ENCODE assay signal across 9 cellular contexts in genomic region chr17:44094701-44095387, GRCh38. TPM values are rescaled to one million over a fixed set of nuclear protein-coding genes. Genes with fewer than 3 reads are reported as not detected.
DNase-seq lines count a peak whose midpoint lies in the region; ATAC-seq and TF ChIP-seq lines count a peak whose summit lies in the region.
"Had no signal": no experiment of that assay in that cellular context is flagged by ENCODE, and none has a peak within 500 bp of the region (broad histone marks: within the 10 kb centered on the region; RNA-seq: fewer than 3 reads in every experiment).

No MANE protein-coding gene starts in this region.

- H3K4me1 ChIP-seq in KMS-11 (ENCODE audit: low read depth, poor library complexity, severe bottlenecking) = peaks cover 43% of the 10 kb centered on the region
- peaks cover 35% of the 10 kb centered on the region for H3K4me1 ChIP-seq in mesodermal cell (ENCODE audit: control insufficient read depth, insufficient read depth, low read length, poor library complexity, severe bottlenecking)
- peaks cover 32 to 41% of the 10 kb centered on the region in 2 donors for H3K4me1 ChIP-seq in thyroid gland

- H3K27me3 ChIP-seq in KMS-11 (ENCODE audit: insufficient read depth, low read depth) = no peaks in the 10 kb centered on the region
- no peaks in the 10 kb centered on the region for H3K27me3 ChIP-seq in thyroid gland

- no peaks in the 10 kb centered on the region for H4K20me1 ChIP-seq in KMS-11 (ENCODE audit: insufficient read depth)

- intact Hi-C loops in thyroid gland (cut with DNase I) = no loop called here

- TF ChIP-seq POLR2A in thyroid gland (IDR thresholded peaks at IDR 0.05) = no peak

- H3K4me3 ChIP-seq in KMS-11 (IDR thresholded peaks at IDR 0.05; ENCODE audit: insufficient read depth, low read depth, low read length) (no peak overlapping the region), mesodermal cell (ENCODE audit: extremely low read depth, insufficient read depth, low read length, poor library complexity, severe bottlenecking) (no peak overlapping the region), thyroid gland (replicated peaks in 1 of 3) (no peak overlapping the region)

- no peak for ATAC-seq in HG02571 (IDR thresholded peaks at IDR 0.05; ENCODE audit: unreplicated experiment)
- no peak for ATAC-seq in HG02981 (IDR thresholded peaks at IDR 0.05; ENCODE audit: unreplicated experiment)

- H3K27ac ChIP-seq in KMS-11 = 0 out of 2 replicates have a peak overlapping the region, but pooled peaks have one; percentile 2
- H3K27ac ChIP-seq in caudate nucleus (ENCODE audit: low read depth, low read length) = peak overlapping the region; percentile 89
- H3K27ac ChIP-seq in mesodermal cell (ENCODE audit: low read depth, low read length, severe bottlenecking) = peak overlapping the region; percentile 99
- peak overlapping the region in 2 of 3 donors; percentile 83 to 89 for H3K27ac ChIP-seq in thyroid gland

- H3K36me3 ChIP-seq in KMS-11 (ENCODE audit: insufficient read depth) (peaks cover 8% of the 10 kb centered on the region; the same call in 1 of the 2 replicates), mesodermal cell (ENCODE audit: control insufficient read depth, insufficient read depth, low read length) (peaks cover 38% of the 10 kb centered on the region), thyroid gland (peaks cover 31 to 36% of the 10 kb centered on the region in 2 donors)

- H3K79me2 ChIP-seq in KMS-11 (ENCODE audit: insufficient read depth, low read depth) = peaks cover 15% of the 10 kb centered on the region; the same call in 1 of the 2 replicates

- DNase-seq in caudate nucleus (lab: John Stamatoyannopoulos, UW) = no peak
- no peak for DNase-seq in thyroid gland
- DNase-seq in NCI-H1105 treated with DMSO at 0.1 percent for 48 hours (lab: John Stamatoyannopoulos, UW) = no peak
- DNase-seq: activated CD4-positive, alpha-beta T cell treated with anti-CD3 and anti-CD28 coated beads for 36 hours; activated naive CD4-positive, alpha-beta T cell treated with anti-CD3 and anti-CD28 coated beads, Interleukin-2, amount 10 ng/mL, durations not matched to agents 7 days and 5 days had no signal

- peak overlapping the region; percentile 7; the same call in 1 of the 2 replicates for H3K4me2 ChIP-seq in KMS-11

- TF ChIP-seq CTCF in KMS-11 (conservative IDR thresholded peaks at IDR 0.05; ENCODE audit: low read depth, low read length) (no peak), thyroid gland (IDR thresholded peaks at IDR 0.05) (no peak)

- WGBS in mesodermal cell (ENCODE audit: insufficient coverage in 2 of 2), 2 experiments = 94 to 98% methylated on average over 3 to 4 of the region's 8 CpGs
- 88 to 90% methylated on average over 8 of the region's 8 CpGs for WGBS in thyroid gland, 2 donors

- H3K9me3 ChIP-seq in mesodermal cell (ENCODE audit: control insufficient read depth, low read length) (no peaks in the 10 kb centered on the region), thyroid gland (no peaks in the 10 kb centered on the region)

- H3K9ac ChIP-seq in KMS-11 = no peak overlapping the region

- no peak overlapping the region for H2AFZ ChIP-seq in KMS-11 (ENCODE audit: low read depth)

RNA-seq across cellular contexts. Expression of gene G6PC3, which starts 24.3 kb away (rescaled TPM):
- 113 TPM for polyA plus RNA-seq in mesodermal cell (2013, experiment 1 of 2)
- 95.1 TPM for polyA plus RNA-seq in mesodermal cell (2013, experiment 2 of 2)
- total RNA-seq in thyroid gland = 100 to 1,000 TPM in 2 of 4 donors, 10 to 100 TPM in 2; 41.4 to 104 (median 80.8) TPM

RNA-seq across cellular contexts. Expression of gene LSM12, which starts 28.4 kb away (rescaled TPM):
- 56.3 TPM for polyA plus RNA-seq in mesodermal cell (2013, experiment 1 of 2)
- polyA plus RNA-seq in mesodermal cell (2013, experiment 2 of 2) = 60.4 TPM
- 10 to 100 TPM; 41.3 to 47.2 (median 43.8) TPM for total RNA-seq in thyroid gland

RNA-seq across cellular contexts. Expression of gene HDAC5, which starts 28.6 kb away (rescaled TPM):
- polyA plus RNA-seq in mesodermal cell (2013, experiment 1 of 2) = 93.2 TPM
- polyA plus RNA-seq in mesodermal cell (2013, experiment 2 of 2) = 80.8 TPM
- 100 to 1,000 TPM in 2 of 4 donors, 10 to 100 TPM in 2; 69.5 to 142 (median 107) TPM for total RNA-seq in thyroid gland

RNA-seq across cellular contexts. Expression of gene HROB, which starts 46.9 kb away (rescaled TPM):
- 9.4 TPM for polyA plus RNA-seq in mesodermal cell (2013, experiment 1 of 2)
- polyA plus RNA-seq in mesodermal cell (2013, experiment 2 of 2) = 7.0 TPM
- 1 to 10 TPM in 1 of 4 donors, under 1 TPM in 3; 0.20 to 1.1 (median 0.30) TPM for total RNA-seq in thyroid gland

Comparison
In these comparisons a context has a peak if more than half of its experiments do, and no peak if none do; other contexts are left out.
1. H3K27ac ChIP-seq: peak in every context shown above with its lines; median percentile 99 in mesodermal cell; 89 in caudate nucleus; 86 in thyroid gland; 2 in KMS-11.